Comparison of ENCODE assay signal across 17 cellular contexts in the genomic region with DNA sequence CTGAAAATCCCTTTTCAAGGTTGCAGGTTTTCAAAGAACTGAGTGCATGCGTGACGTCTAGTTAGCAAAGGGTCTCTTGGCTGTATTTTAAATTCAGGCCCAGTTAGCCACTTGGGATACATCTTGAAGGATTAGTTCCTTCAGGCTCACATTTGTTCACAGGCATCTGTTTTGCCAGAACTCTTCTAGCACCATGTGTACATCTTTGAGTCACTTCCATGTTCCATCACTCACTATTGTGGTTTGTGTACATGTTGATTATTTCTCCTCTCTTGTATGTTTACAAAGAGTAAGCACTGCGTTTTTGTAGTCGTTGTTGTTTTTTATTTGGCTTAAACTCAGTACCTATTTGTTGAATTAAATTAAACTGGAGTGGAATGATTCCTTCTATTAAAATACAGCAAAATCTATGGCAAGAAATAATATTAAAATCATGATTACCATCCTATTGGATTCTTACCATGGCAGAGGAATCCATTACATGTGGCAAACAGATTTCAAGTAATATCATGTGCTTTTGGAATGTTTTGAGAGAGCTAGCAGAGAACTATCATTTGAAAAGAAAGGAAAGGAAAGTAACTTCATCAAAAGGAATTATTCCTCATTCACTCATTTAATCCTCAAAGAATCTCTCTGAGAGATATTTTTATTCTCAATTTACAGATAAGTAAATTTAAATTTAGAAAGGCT.
DNase-seq lines count a peak whose midpoint lies in the region; ATAC-seq, FAIRE-seq and TF ChIP-seq lines count a peak whose summit lies in the region.
"Had no signal": no experiment of that assay in that cellular context is flagged by ENCODE, and none has a peak within 500 bp of the region (broad histone marks: within the 10 kb centered on the region; RNA-seq: fewer than 3 reads in every experiment).

No MANE protein-coding gene starts in this region.

- no peaks in the 10 kb centered on the region for H3K36me3 Mint-ChIP-seq in astrocyte (ENCODE audit: low read depth, unreplicated experiment)
- H3K36me3 Mint-ChIP-seq: CD8-positive, alpha-beta T cell had no signal

- H3K27me3 Mint-ChIP-seq in astrocyte (ENCODE audit: low read depth, unreplicated experiment), result no peaks in the 10 kb centered on the region

- H4K20me1 ChIP-seq in astrocyte (ENCODE audit: insufficient read depth, low read length) (no peaks in the 10 kb centered on the region), osteoblast (ENCODE audit: insufficient read depth, low read length) (no peaks in the 10 kb centered on the region)
- H4K20me1 ChIP-seq: BLaER1 treated with 17β-estradiol and CSF1 and Interleukin-3, amounts not matched to agents 10 nM and 100 nM had no signal

- WGBS in heart left ventricle, 4 donors, result 87 to 93% (median 88%) methylated on average over 4 of the region's 4 CpGs

- no peaks in the 10 kb centered on the region for H3K36me3 ChIP-seq in astrocyte (ENCODE audit: insufficient read depth, low read length)
- H3K36me3 ChIP-seq in osteoblast (ENCODE audit: insufficient read depth, low read length), result no peaks in the 10 kb centered on the region
- no peaks in the 10 kb centered on the region for H3K36me3 ChIP-seq in heart left ventricle
- H3K36me3 ChIP-seq: BLaER1 treated with 17β-estradiol and CSF1 and Interleukin-3, amounts not matched to agents 10 nM and 100 nM; SJSA1 had no signal

- H3K4me3 Mint-ChIP-seq in astrocyte (ENCODE audit: unreplicated experiment), result no peak overlapping the region
- H3K4me3 Mint-ChIP-seq: CD8-positive, alpha-beta T cell had no signal

- H3K4me2 ChIP-seq in astrocyte (ENCODE audit: low read length), result peak overlapping the region; percentile 59
- H3K4me2 ChIP-seq in osteoblast (ENCODE audit: insufficient read depth, low read length), result peak overlapping the region; percentile 49
- H3K4me2 ChIP-seq: A549; BLaER1 treated with 17β-estradiol and CSF1 and Interleukin-3, amounts not matched to agents 10 nM and 100 nM; KMS-11 had no signal

- H3K27ac Mint-ChIP-seq in astrocyte (ENCODE audit: unreplicated experiment), result peak overlapping the region; percentile 94
- H3K27ac Mint-ChIP-seq: CD8-positive, alpha-beta T cell had no signal

- ATAC-seq in GM21360 (IDR thresholded peaks at IDR 0.05; ENCODE audit: unreplicated experiment) (no peak), heart left ventricle (no peak)
- ATAC-seq: A549; CD8-positive, alpha-beta T cell had no signal

- H3K9me3 Mint-ChIP-seq in astrocyte (ENCODE audit: unreplicated experiment), result peaks cover 4% of the 10 kb centered on the region
- H3K9me3 Mint-ChIP-seq: CD8-positive, alpha-beta T cell had no signal

- no peak for TF ChIP-seq CTCF in HFF-Myc (IDR thresholded peaks at IDR 0.05; ENCODE audit: low read depth, low read length, missing control alignments)
- TF ChIP-seq CTCF in astrocyte (IDR thresholded peaks at IDR 0.05; ENCODE audit: insufficient read depth, low read depth, low read length), result no peak
- TF ChIP-seq CTCF in fibroblast of villous mesenchyme (IDR thresholded peaks at IDR 0.05; ENCODE audit: insufficient read depth, low read depth, low read length), result no peak
- no peak for TF ChIP-seq CTCF in osteoblast (IDR thresholded peaks at IDR 0.05; ENCODE audit: extremely low read depth, low read depth, low read length)
- no peak for TF ChIP-seq CTCF in heart left ventricle (IDR thresholded peaks at IDR 0.05)

- DNase-seq in HFF-Myc (ENCODE audit: extremely low read depth, low read depth), result peak; percentile 46
- DNase-seq in astrocyte (ENCODE audit: low read depth), result peak; percentile 13
- DNase-seq in fibroblast of villous mesenchyme (ENCODE audit: low read depth), result peak; percentile 10
- no peak for DNase-seq in osteoblast (ENCODE audit: insufficient read length, low spot score, missing footprints)
- no peak for DNase-seq in SW480 (ENCODE audit: low spot score)
- no peak for DNase-seq in heart left ventricle
- DNase-seq: CD8-positive, alpha-beta T cell; DMS79 treated with DMSO at 0.1 percent for 48 hours; H7; NCI-H1417; NCI-H187; NCI-H524 treated with DMSO at 0.1 percent for 48 hours had no signal

- peaks cover 31% of the 10 kb centered on the region for H3K4me1 Mint-ChIP-seq in astrocyte (ENCODE audit: low read depth, unreplicated experiment)

- peaks cover 22% of the 10 kb centered on the region for H3K4me1 ChIP-seq in astrocyte (ENCODE audit: insufficient read depth, low read length)
- peaks cover 15% of the 10 kb centered on the region for H3K4me1 ChIP-seq in osteoblast (ENCODE audit: insufficient read depth, low read length)
- H3K4me1 ChIP-seq in heart left ventricle, result no peaks in the 10 kb centered on the region
- H3K4me1 ChIP-seq: A549; BLaER1 treated with 17β-estradiol and CSF1 and Interleukin-3, amounts not matched to agents 10 nM and 100 nM had no signal

- no peak overlapping the region for H2AFZ ChIP-seq in astrocyte (ENCODE audit: low read depth, low read length)
- H2AFZ ChIP-seq in osteoblast (ENCODE audit: low read length), result no peak overlapping the region

- no peak for TF ChIP-seq POLR2A in heart left ventricle (IDR thresholded peaks at IDR 0.05)

- H3K79me2 ChIP-seq in astrocyte (ENCODE audit: insufficient read depth, low read length), result no peaks in the 10 kb centered on the region
- no peaks in the 10 kb centered on the region for H3K79me2 ChIP-seq in osteoblast (ENCODE audit: insufficient read depth, low read length)

- H3K27ac ChIP-seq in astrocyte (ENCODE audit: low read depth, low read length) (peak overlapping the region; percentile 48), osteoblast (ENCODE audit: low read depth, low read length) (no peak overlapping the region), heart left ventricle (no peak overlapping the region)
- H3K27ac ChIP-seq: A549; BLaER1 treated with 17β-estradiol and CSF1 and Interleukin-3, amounts not matched to agents 10 nM and 100 nM; KMS-11 had no signal

- H3K4me3 ChIP-seq in HFF-Myc (replicated peaks; ENCODE audit: low read depth, low read length), result no peak overlapping the region
- no peak overlapping the region for H3K4me3 ChIP-seq in astrocyte (ENCODE audit: insufficient read depth, low read depth, low read length)
- H3K4me3 ChIP-seq in fibroblast of villous mesenchyme (ENCODE audit: low read depth, low read length), result no peak overlapping the region
- H3K4me3 ChIP-seq in osteoblast (ENCODE audit: insufficient read depth, low read length), result no peak overlapping the region
- H3K4me3 ChIP-seq in heart left ventricle, result no peak overlapping the region
- H3K4me3 ChIP-seq: A549; BLaER1 treated with 17β-estradiol and CSF1 and Interleukin-3, amounts not matched to agents 10 nM and 100 nM; SJSA1 had no signal

- H3K9ac ChIP-seq in astrocyte (ENCODE audit: low read length), result no peak overlapping the region
- H3K9ac ChIP-seq: BLaER1 treated with 17β-estradiol and CSF1 and Interleukin-3, amounts not matched to agents 10 nM and 100 nM; KMS-11 had no signal

- H3K27me3 ChIP-seq in astrocyte (ENCODE audit: insufficient read depth, low read length) (no peaks in the 10 kb centered on the region), osteoblast (ENCODE audit: insufficient read depth, low read length) (no peaks in the 10 kb centered on the region), heart left ventricle (no peaks in the 10 kb centered on the region)
- H3K27me3 ChIP-seq: BLaER1 treated with 17β-estradiol and CSF1 and Interleukin-3, amounts not matched to agents 10 nM and 100 nM; SJSA1 had no signal

- no peaks in the 10 kb centered on the region for H3K9me3 ChIP-seq in astrocyte (ENCODE audit: insufficient read depth, low read depth, low read length)
- no peaks in the 10 kb centered on the region for H3K9me3 ChIP-seq in osteoblast (ENCODE audit: low read depth, low read length)
- peaks cover 0 to 10% (median 0%) of the 10 kb centered on the region in 12 donors for H3K9me3 ChIP-seq in heart left ventricle
- H3K9me3 ChIP-seq: A549; BLaER1 treated with 17β-estradiol and CSF1 and Interleukin-3, amounts not matched to agents 10 nM and 100 nM; SJSA1 had no signal

- intact Hi-C loops in heart left ventricle (cut with DNase I), result no loop called here

- FAIRE-seq in astrocyte (lab: Jason Lieb, UNC), result peak; percentile 65
- FAIRE-seq: A549 had no signal

Comparison
In these comparisons a context has a peak if more than half of its experiments do, and no peak if none do; other contexts are left out.
1. DNase-seq: peak in HFF-Myc (single experiment), astrocyte (single experiment) and fibroblast of villous mesenchyme (single experiment); none in osteoblast (single experiment), SW480 (single experiment) and heart left ventricle (0 of 5).